ENCODE assay signal across 1 cellular context in genomic region chr5:176155882-176156497, GRCh38.
TF ChIP-seq lines count a peak whose summit lies in the region.

No MANE protein-coding gene starts in this region.

TF ChIP-seq in K562, 482 proteins besides CTCF, POLR2A, EP300 and RAD21 (continued from another document and continues in another):
- TF ChIP-seq NCOA2 (IDR thresholded peaks at IDR 0.05; ENCODE audit: partially characterized antibody in 2 of 2) (no peak), CCAR2 (IDR thresholded peaks at IDR 0.05; ENCODE audit: low read depth, low read length) (no peak), MYBL2 (IDR thresholded peaks at IDR 0.05; ENCODE audit: low read depth) (no peak), MYBL2 (CRISPR knock-in tag; IDR thresholded peaks at IDR 0.05; ENCODE audit: borderline replicate concordance) (no peak), RBM17 (IDR thresholded peaks at IDR 0.05; ENCODE audit: borderline replicate concordance, low read depth, low read length) (no peak), MLX (CRISPR knock-in tag; conservative IDR thresholded peaks at IDR 0.05) (no peak), NCOA6 (IDR thresholded peaks at IDR 0.05) (no peak), ZNF277 (CRISPR knock-in tag; IDR thresholded peaks at IDR 0.05; ENCODE audit: borderline replicate concordance) (no peak), BCOR (IDR thresholded peaks at IDR 0.05) (no peak), SNAPC5 (CRISPR knock-in tag; IDR thresholded peaks at IDR 0.05) (no peak), UBTF (IDR thresholded peaks at IDR 0.05; ENCODE audit: borderline replicate concordance in 1 of 2, low read depth in 2 of 2, low read length in 2 of 2) (no peak), ETV6 (IDR thresholded peaks at IDR 0.05; ENCODE audit: borderline replicate concordance in 1 of 2, low read depth in 2 of 2, low read length in 1 of 2) (no peak), ETV6 (CRISPR knock-in tag; IDR thresholded peaks at IDR 0.05; ENCODE audit: borderline replicate concordance) (no peak), ZNF449 (CRISPR knock-in tag; IDR thresholded peaks at IDR 0.05) (no peak), RUNX1 (IDR thresholded peaks at IDR 0.05; ENCODE audit: low read depth) (no peak), RCOR1 (IDR thresholded peaks at IDR 0.05; ENCODE audit: borderline replicate concordance in 1 of 2, low read depth in 2 of 2, low read length in 2 of 2) (peak in 1 of 2 experiments; percentile 14; a peak in 1 of 4 replicates), SMAD4 (CRISPR knock-in tag; conservative IDR thresholded peaks at IDR 0.05) (no peak), ZNF140 (CRISPR knock-in tag; IDR thresholded peaks at IDR 0.05) (no peak), CREB5 (CRISPR knock-in tag; IDR thresholded peaks at IDR 0.05) (no peak), KLF6 (CRISPR knock-in tag; IDR thresholded peaks at IDR 0.05; ENCODE audit: borderline replicate concordance) (peak; percentile 36; the same call in 1 of the 2 replicates), ZNF41 (CRISPR knock-in tag; conservative IDR thresholded peaks at IDR 0.05) (no peak), ZNF384 (IDR thresholded peaks at IDR 0.05; ENCODE audit: low read depth, low read length) (no peak), GTF2E2 (tag; IDR thresholded peaks at IDR 0.05) (no peak), KDM5B (IDR thresholded peaks at IDR 0.05; ENCODE audit: insufficient replicate concordance, low read depth, low read length) (no peak), SLC30A9 (CRISPR knock-in tag; IDR thresholded peaks at IDR 0.05) (no peak), ATF3 (IDR thresholded peaks at IDR 0.05) (no peak), ATF3 (CRISPR knock-in tag; conservative IDR thresholded peaks at IDR 0.05) (no peak), ZNF436 (CRISPR knock-in tag; IDR thresholded peaks at IDR 0.05) (no peak), GMEB1 (CRISPR knock-in tag; IDR thresholded peaks at IDR 0.05) (no peak), NFRKB (IDR thresholded peaks at IDR 0.05; ENCODE audit: low read depth) (no peak), OTX1 (CRISPR knock-in tag; IDR thresholded peaks at IDR 0.05) (no peak), ZNF316 (IDR thresholded peaks at IDR 0.05) (no peak), ZBTB17 (CRISPR knock-in tag; IDR thresholded peaks at IDR 0.05) (0 out of 2 replicates have a peak, but pooled peaks have one; percentile 15), ZNF232 (CRISPR knock-in tag; IDR thresholded peaks at IDR 0.05) (no peak), MLLT1 (IDR thresholded peaks at IDR 0.05) (no peak), SMARCA5 (IDR thresholded peaks at IDR 0.05) (no peak), RFX7 (CRISPR knock-in tag; IDR thresholded peaks at IDR 0.05) (no peak), MBD2 (IDR thresholded peaks at IDR 0.05; ENCODE audit: borderline replicate concordance, low read depth) (no peak), YY1 (IDR thresholded peaks at IDR 0.05; ENCODE audit: borderline replicate concordance in 1 of 3, control insufficient read depth in 1 of 3, extremely low read depth in 1 of 3, insufficient read depth in 3 of 3, insufficient read length in 1 of 3, insufficient replicate concordance in 2 of 3, low read depth in 1 of 3, low read length in 2 of 3) (no peak), ZNF511 (CRISPR knock-in tag; IDR thresholded peaks at IDR 0.05) (no peak), HEY1 (CRISPR knock-in tag; IDR thresholded peaks at IDR 0.05; ENCODE audit: borderline replicate concordance) (no peak), HDGF (IDR thresholded peaks at IDR 0.05) (no peak), TSHZ1 (CRISPR knock-in tag; IDR thresholded peaks at IDR 0.05) (no peak), ZNF263 (CRISPR knock-in tag; IDR thresholded peaks at IDR 0.05; ENCODE audit: borderline replicate concordance) (no peak), ZFPM2 (CRISPR knock-in tag; IDR thresholded peaks at IDR 0.05) (no peak), FUS (optimal IDR thresholded peaks at IDR 0.05; ENCODE audit: low read depth, low read length) (no peak), BHLHE40 (IDR thresholded peaks at IDR 0.05; ENCODE audit: low read length) (peak; percentile 55), MECOM (CRISPR knock-in tag; IDR thresholded peaks at IDR 0.05) (no peak), DIDO1 (tag; IDR thresholded peaks at IDR 0.05; ENCODE audit: low read depth) (no peak), GABPB2 (CRISPR knock-in tag; conservative IDR thresholded peaks at IDR 0.05) (no peak), ZNF174 (CRISPR knock-in tag; IDR thresholded peaks at IDR 0.05) (no peak), ZFP36 (IDR thresholded peaks at IDR 0.05; ENCODE audit: low read depth, low read length, partially characterized antibody) (no peak), KLF10 (CRISPR knock-in tag; IDR thresholded peaks at IDR 0.05) (no peak), TCF15 (CRISPR knock-in tag; IDR thresholded peaks at IDR 0.05) (no peak), NBN (IDR thresholded peaks at IDR 0.05; ENCODE audit: low read depth) (no peak), ZBTB1 (CRISPR knock-in tag; IDR thresholded peaks at IDR 0.05; ENCODE audit: borderline replicate concordance, low read depth) (0 out of 2 replicates have a peak, but pooled peaks have one; percentile 46)
